In the genomic region with DNA sequence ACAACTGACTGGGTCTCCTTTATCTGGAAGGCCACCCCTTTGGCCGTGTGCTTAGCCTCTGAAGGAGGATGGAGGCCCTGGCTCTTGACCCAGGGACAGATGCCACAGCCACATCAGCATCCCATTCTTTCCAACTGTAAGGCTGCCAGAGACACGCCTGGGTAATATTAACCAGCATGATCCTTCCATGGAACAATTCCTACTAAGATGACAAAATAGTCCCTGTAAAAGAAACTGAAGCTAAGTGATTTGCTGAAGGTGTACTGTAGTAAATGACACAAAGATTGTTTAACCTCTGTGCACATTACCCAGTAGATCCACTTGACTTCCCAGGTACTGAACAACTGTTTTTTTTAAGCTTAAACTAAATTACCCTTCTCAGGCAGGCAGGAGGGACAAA, we compare ENCODE assay signal across 9 cellular contexts.
"Had no signal": no experiment of that assay in that cellular context is flagged by ENCODE, and none has a peak within 500 bp of the region (broad histone marks: within the 10 kb centered on the region; RNA-seq: fewer than 3 reads in every experiment).

No MANE protein-coding gene starts in this region.

- H3K27ac ChIP-seq: HL-60 had no signal

- H3K27ac Mint-ChIP-seq: GM23338, H9, IgD-negative memory B cell had no signal

- ATAC-seq: GM23338, HepG2 had no signal

- H3K4me2 ChIP-seq: GM23338 had no signal

- H3K27me3 Mint-ChIP-seq: IgD-negative memory B cell had no signal

- H2AFZ ChIP-seq: GM23338 had no signal

- H3K4me3 ChIP-seq: GM23338 had no signal

- DNase-seq: H9, HCEC 1CT, KBM-7 had no signal

- H3K4me1 Mint-ChIP-seq: IgD-negative memory B cell had no signal

- H3K9me3 Mint-ChIP-seq: GM23338, H9 had no signal

- H3K4me3 Mint-ChIP-seq: GM23338, H9, IgD-negative memory B cell had no signal

- FAIRE-seq: H1, H54, HepG2 had no signal
